Comparison of ENCODE assay signal across 9 cellular contexts in the genomic region with DNA sequence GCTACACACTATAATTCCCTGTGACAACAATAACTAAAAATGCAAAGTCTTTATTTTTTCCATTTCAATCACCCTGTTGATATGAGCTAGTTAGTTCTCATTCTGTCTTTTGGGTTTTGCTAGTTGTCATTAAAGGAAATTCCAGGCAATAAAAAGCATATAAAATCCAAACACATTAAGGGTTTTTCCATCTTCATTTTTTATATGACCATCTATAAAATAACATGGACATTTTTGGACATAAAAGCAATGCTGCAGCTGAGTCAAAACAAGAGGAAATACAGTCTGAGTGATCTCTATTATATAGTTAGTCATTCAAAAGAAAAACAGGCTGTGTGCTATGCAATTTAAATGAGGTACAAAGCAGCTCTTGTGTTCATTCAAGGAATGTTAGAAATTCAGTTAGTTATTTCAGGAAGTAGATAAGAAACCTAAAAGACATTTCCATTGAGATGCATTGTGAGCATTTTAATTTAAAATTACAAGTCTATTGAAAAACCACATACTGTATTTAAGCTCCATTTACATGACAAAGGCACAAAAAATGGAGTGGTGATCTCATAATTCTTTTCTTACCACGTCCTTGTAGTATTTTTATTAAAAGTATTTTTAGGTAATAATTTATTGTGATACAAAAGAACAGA.
DNase-seq lines count a peak whose midpoint lies in the region; ATAC-seq, FAIRE-seq and TF ChIP-seq lines count a peak whose summit lies in the region.
"Had no signal": no experiment of that assay in that cellular context is flagged by ENCODE, and none has a peak within 500 bp of the region (broad histone marks: within the 10 kb centered on the region; RNA-seq: fewer than 3 reads in every experiment).

No MANE protein-coding gene starts in this region.

- BruUV-seq in A673 (replicated peaks; lab: Mats Ljungman, UMichigan): no TSS peak

- CTCF ChIA-PET in A673 (lab: Charles Lee): interaction anchor here (0.8 to 1.6 kb wide), 3 partner anchors 23 to 159 kb away, joined by 3 to 7 read pairs (median 4); no protein-coding TSS in a partner anchor

- peak overlapping the region; percentile 77 for H3K27ac ChIP-seq in A673 (ENCODE audit: low read depth, low read length, poor library complexity, severe bottlenecking)
- peak overlapping the region in 1 of 2 donors; percentile 66 for H3K27ac ChIP-seq in kidney (ENCODE audit: low read depth in 2 of 2, low read length in 2 of 2)

- H3K27me3 ChIP-seq in A673 (replicated peaks; ENCODE audit: insufficient read depth, low read depth, low read length, poor library complexity): no peaks in the 10 kb centered on the region

- no peak for TF ChIP-seq CTCF in A673 (conservative IDR thresholded peaks at IDR 0.05; ENCODE audit: low read depth, low read length)
- no peak for TF ChIP-seq CTCF in brain (conservative IDR thresholded peaks at IDR 0.05)
- TF ChIP-seq CTCF in kidney (IDR thresholded peaks at IDR 0.05; ENCODE audit: borderline replicate concordance, extremely low read depth, insufficient read depth): no peak

- peaks cover 42% of the 10 kb centered on the region for H3K4me1 Mint-ChIP-seq in brain
- H3K4me1 Mint-ChIP-seq: activated CD4-positive, alpha-beta T cell treated with anti-CD3 and anti-CD28 coated beads for 36 hours had no signal

- H3K9ac ChIP-seq in kidney (ENCODE audit: low read length in 2 of 2): peak overlapping the region in 1 of 2 donors; percentile 46

- ATAC-seq in HG03280 (IDR thresholded peaks at IDR 0.05; ENCODE audit: unreplicated experiment): no peak
- ATAC-seq: activated CD4-positive, alpha-beta T cell treated with anti-CD3 and anti-CD28 coated beads for 36 hours had no signal

- peaks cover 0 to 10% (median 0%) of the 10 kb centered on the region in 5 experiments for H3K9me3 Mint-ChIP-seq in brain

- H3K4me3 Mint-ChIP-seq in brain: peak overlapping the region in 1 of 5 experiments; percentile 46
- H3K4me3 Mint-ChIP-seq: activated CD4-positive, alpha-beta T cell treated with anti-CD3 and anti-CD28 coated beads for 36 hours had no signal

- peaks cover 40% of the 10 kb centered on the region for H3K36me3 Mint-ChIP-seq in brain

- peak; percentile 37 for FAIRE-seq in kidney (lab: Jason Lieb, UNC)

- POLR2A ChIA-PET in A673 (lab: Charles Lee; ENCODE audit: low non-redundant PET): interaction anchor here (0.5 kb wide), 1 partner anchor 17 kb away, joined by 3 read pairs; no protein-coding TSS in a partner anchor

- no peaks in the 10 kb centered on the region for H3K9me3 ChIP-seq in A673 (ENCODE audit: low read depth, low read length, poor library complexity, severe bottlenecking)
- no peaks in the 10 kb centered on the region for H3K9me3 ChIP-seq in kidney (ENCODE audit: control insufficient read depth in 1 of 2, low read length in 2 of 2)

- no peaks in the 10 kb centered on the region for H3K36me3 ChIP-seq in A673 (ENCODE audit: insufficient read depth, low read length, poor library complexity, severe bottlenecking)
- H3K36me3 ChIP-seq in kidney (ENCODE audit: control insufficient read depth in 1 of 2, insufficient read depth in 2 of 2, low read length in 2 of 2): peaks cover 0 to 2% of the 10 kb centered on the region in 2 donors

- H3K4me1 ChIP-seq in A673 (ENCODE audit: insufficient read depth, low read length, poor library complexity, severe bottlenecking): peaks cover 52% of the 10 kb centered on the region
- H3K4me1 ChIP-seq in kidney (ENCODE audit: control insufficient read depth in 1 of 2, insufficient read depth in 1 of 2, low read depth in 1 of 2, low read length in 2 of 2): peaks cover 2 to 18% of the 10 kb centered on the region in 2 donors

- peak overlapping the region in 3 of 5 experiments; percentile 52 to 64 (median 61) for H3K27ac Mint-ChIP-seq in brain
- H3K27ac Mint-ChIP-seq: activated CD4-positive, alpha-beta T cell treated with anti-CD3 and anti-CD28 coated beads for 36 hours had no signal

- H3K4me3 ChIP-seq in A673 (ENCODE audit: low read depth, low read length, poor library complexity, severe bottlenecking) (no peak overlapping the region), kidney (ENCODE audit: low read length in 2 of 2) (no peak overlapping the region)

- no peaks in the 10 kb centered on the region for H3K27me3 Mint-ChIP-seq in brain

- intact Hi-C loops in A673 (cut with micrococcal nuclease; ENCODE audit: unreplicated experiment) (loop anchor here (1.0 kb wide), 1 partner anchor 55 kb away; no protein-coding TSS in a partner anchor), kidney (cut with DNase I) (no loop called here)

- DNase-seq in A673 (ENCODE audit: low spot score) (peak; percentile 93), HS-5 (ENCODE audit: low read depth) (peak; percentile 62), kidney (no peak), T-helper 2 cell (no peak), NCI-H69 (lab: John Stamatoyannopoulos, UW) (no peak), NCI-H1436 (lab: John Stamatoyannopoulos, UW) (no peak)
- DNase-seq: activated CD4-positive, alpha-beta T cell treated with anti-CD3 and anti-CD28 coated beads for 36 hours had no signal

Comparison
In these comparisons a context has a peak if more than half of its experiments do, and no peak if none do; other contexts are left out.
1. DNase-seq: peak in A673 (single experiment) and HS-5 (single experiment); none in kidney (single experiment), T-helper 2 cell (0 of 5), NCI-H69 (single experiment) and NCI-H1436 (single experiment).